11 cellular contexts compared by ENCODE assay signal in genomic region chr6:138989098-138989983, GRCh38. TPM values are rescaled to one million over a fixed set of nuclear protein-coding genes. Genes with fewer than 3 reads are reported as not detected.
A peak's percentile ranks its signal among the peaks of the same experiment; 100 is the strongest.
DNase-seq lines count a peak whose midpoint lies in the region; ATAC-seq and TF ChIP-seq lines count a peak whose summit lies in the region.
"Had no signal": no experiment of that assay in that cellular context is flagged by ENCODE, and none has a peak within 500 bp of the region (broad histone marks: within the 10 kb centered on the region; RNA-seq: fewer than 3 reads in every experiment).

No MANE protein-coding gene starts in this region.

- no peak overlapping the region for H3K4me3 ChIP-seq in prostate gland

- no peak for ATAC-seq in activated CD8-positive, alpha-beta T cell treated with anti-CD3 and anti-CD28 coated beads, Interleukin-2, amount 10 ng/mL, durations not matched to agents 7 days and 5 days
- ATAC-seq in activated CD8-positive, alpha-beta T cell treated with anti-CD3 and anti-CD28 coated beads for 36 hours = no peak
- no peak for ATAC-seq in central memory CD8-positive, alpha-beta T cell (replicated peaks; ENCODE audit: extremely low read depth, poor library complexity, severe bottlenecking)
- ATAC-seq in HG02623 (IDR thresholded peaks at IDR 0.05; ENCODE audit: unreplicated experiment) = no peak

- H3K27ac Mint-ChIP-seq in activated CD8-positive, alpha-beta T cell treated with anti-CD3 and anti-CD28 coated beads, Interleukin-2, amount 10 ng/mL, durations not matched to agents 7 days and 5 days = no peak overlapping the region
- no peak overlapping the region for H3K27ac Mint-ChIP-seq in activated CD8-positive, alpha-beta T cell treated with anti-CD3 and anti-CD28 coated beads for 36 hours
- H3K27ac Mint-ChIP-seq in central memory CD8-positive, alpha-beta T cell (ENCODE audit: low read depth) = peak overlapping the region; percentile 87

- no peaks in the 10 kb centered on the region for H3K4me1 ChIP-seq in prostate gland (replicated peaks)

- no peaks in the 10 kb centered on the region for H3K36me3 ChIP-seq in prostate gland
- H3K36me3 ChIP-seq: neutrophil had no signal

- no peak for TF ChIP-seq CTCF in activated CD8-positive, alpha-beta T cell treated with anti-CD3 and anti-CD28 coated beads for 36 hours (IDR thresholded peaks at IDR 0.05)
- TF ChIP-seq CTCF in prostate gland (IDR thresholded peaks at IDR 0.05) = no peak

- H3K9me3 Mint-ChIP-seq in activated CD8-positive, alpha-beta T cell treated with anti-CD3 and anti-CD28 coated beads, Interleukin-2, amount 10 ng/mL, durations not matched to agents 7 days and 5 days (ENCODE audit: insufficient read depth) = no peaks in the 10 kb centered on the region
- no peaks in the 10 kb centered on the region for H3K9me3 Mint-ChIP-seq in activated CD8-positive, alpha-beta T cell treated with anti-CD3 and anti-CD28 coated beads for 36 hours
- no peaks in the 10 kb centered on the region for H3K9me3 Mint-ChIP-seq in central memory CD8-positive, alpha-beta T cell

- no peak for TF ChIP-seq POLR2A in prostate gland (IDR thresholded peaks at IDR 0.05)

- no peaks in the 10 kb centered on the region for H3K9me3 ChIP-seq in prostate gland
- H3K9me3 ChIP-seq: neutrophil had no signal

- WGBS in prostate gland = 74% methylated on average over 5 of the region's 5 CpGs

- intact Hi-C loops in activated CD8-positive, alpha-beta T cell treated with anti-CD3 and anti-CD28 coated beads for 36 hours (cut with micrococcal nuclease) = loop anchor here (5.0 kb wide), 2 partner anchors 42 to 172 kb away; no protein-coding TSS in a partner anchor
- intact Hi-C loops in prostate gland (cut with DNase I) = loop anchor here (2.0 to 10.0 kb wide), 2 partner anchors 173 to 375 kb away; no protein-coding TSS in a partner anchor

- H3K36me3 Mint-ChIP-seq in activated CD8-positive, alpha-beta T cell treated with anti-CD3 and anti-CD28 coated beads, Interleukin-2, amount 10 ng/mL, durations not matched to agents 7 days and 5 days (ENCODE audit: low read depth) = no peaks in the 10 kb centered on the region
- H3K36me3 Mint-ChIP-seq in activated CD8-positive, alpha-beta T cell treated with anti-CD3 and anti-CD28 coated beads for 36 hours (ENCODE audit: low read depth) = no peaks in the 10 kb centered on the region
- H3K36me3 Mint-ChIP-seq in central memory CD8-positive, alpha-beta T cell (ENCODE audit: insufficient read depth) = peaks cover 11% of the 10 kb centered on the region

- POLR2A ChIA-PET in activated CD8-positive, alpha-beta T cell treated with anti-CD3 and anti-CD28 coated beads, Interleukin-2, amount 10 ng/mL, durations not matched to agents 7 days and 5 days (lab: Charles Lee) = interaction anchor here (1.1 to 4.5 kb wide), 2 partner anchors 39 to 151 kb away, joined by 3 to 20 read pairs; partner anchors contain the start of gene ABRACL
- POLR2A ChIA-PET in activated CD8-positive, alpha-beta T cell treated with anti-CD3 and anti-CD28 coated beads for 36 hours (lab: Charles Lee) = interaction anchor here (0.6 to 1.3 kb wide), 3 partner anchors 10 to 343 kb away, joined by 3 read pairs; no protein-coding TSS in a partner anchor

- CTCF ChIA-PET in activated CD8-positive, alpha-beta T cell treated with anti-CD3 and anti-CD28 coated beads, Interleukin-2, amount 10 ng/mL, durations not matched to agents 7 days and 5 days (lab: Charles Lee) = interaction anchor here (0.5 to 3.4 kb wide), 18 partner anchors 8 to 381 kb away, joined by 3 to 19 read pairs (median 4); no protein-coding TSS in a partner anchor
- CTCF ChIA-PET in activated CD8-positive, alpha-beta T cell treated with anti-CD3 and anti-CD28 coated beads for 36 hours (lab: Charles Lee) = interaction anchor here (0.7 to 2.2 kb wide), 25 partner anchors 15 to 375 kb away, joined by 3 to 10 read pairs (median 3); no protein-coding TSS in a partner anchor

- DNase-seq in activated CD8-positive, alpha-beta T cell treated with anti-CD3 and anti-CD28 coated beads, Interleukin-2, amount 10 ng/mL, durations not matched to agents 7 days and 5 days = no peak
- no peak for DNase-seq in activated CD8-positive, alpha-beta T cell treated with anti-CD3 and anti-CD28 coated beads for 36 hours
- peak; percentile 62 for DNase-seq in NCI-H345 treated with DMSO at 0.1 percent for 48 hours (lab: John Stamatoyannopoulos, UW; ENCODE audit: unreplicated experiment)
- DNase-seq in central memory CD8-positive, alpha-beta T cell (ENCODE audit: low spot score in 2 of 2) = no peak
- no peak for DNase-seq in prostate gland (ENCODE audit: low spot score)
- no peak for DNase-seq in C1 segment of cervical spinal cord (lab: John Stamatoyannopoulos, UW)
- DNase-seq in kidney glomerular epithelial cell (lab: John Stamatoyannopoulos, UW) = no peak
- DNase-seq: OCI-M1; stimulated activated CD4-positive, alpha-beta T cell treated with anti-CD3 and anti-CD28 coated beads, Interleukin-12 subunit alpha, Interleukin-12 subunit beta, amount 100 ng/mL, for 4 hours had no signal

- H3K4me3 Mint-ChIP-seq in activated CD8-positive, alpha-beta T cell treated with anti-CD3 and anti-CD28 coated beads, Interleukin-2, amount 10 ng/mL, durations not matched to agents 7 days and 5 days = peak overlapping the region; percentile 87
- H3K4me3 Mint-ChIP-seq in activated CD8-positive, alpha-beta T cell treated with anti-CD3 and anti-CD28 coated beads for 36 hours = no peak overlapping the region
- H3K4me3 Mint-ChIP-seq in central memory CD8-positive, alpha-beta T cell = peak overlapping the region; percentile 91

- no peaks in the 10 kb centered on the region for H3K27me3 ChIP-seq in prostate gland (replicated peaks; ENCODE audit: insufficient read depth)
- H3K27me3 ChIP-seq: neutrophil had no signal

- peak overlapping the region; percentile 89 for H3K27ac ChIP-seq in prostate gland

- peaks cover 11% of the 10 kb centered on the region for H3K4me1 Mint-ChIP-seq in activated CD8-positive, alpha-beta T cell treated with anti-CD3 and anti-CD28 coated beads, Interleukin-2, amount 10 ng/mL, durations not matched to agents 7 days and 5 days (ENCODE audit: low read depth)
- H3K4me1 Mint-ChIP-seq in activated CD8-positive, alpha-beta T cell treated with anti-CD3 and anti-CD28 coated beads for 36 hours (ENCODE audit: low read depth) = peaks cover 8% of the 10 kb centered on the region
- H3K4me1 Mint-ChIP-seq in central memory CD8-positive, alpha-beta T cell = peaks cover 8% of the 10 kb centered on the region

- H3K27me3 Mint-ChIP-seq in activated CD8-positive, alpha-beta T cell treated with anti-CD3 and anti-CD28 coated beads, Interleukin-2, amount 10 ng/mL, durations not matched to agents 7 days and 5 days (ENCODE audit: low read depth) = peaks cover 7% of the 10 kb centered on the region
- H3K27me3 Mint-ChIP-seq in activated CD8-positive, alpha-beta T cell treated with anti-CD3 and anti-CD28 coated beads for 36 hours = no peaks in the 10 kb centered on the region
- H3K27me3 Mint-ChIP-seq in central memory CD8-positive, alpha-beta T cell = peaks cover 16% of the 10 kb centered on the region

RNA-seq across cellular contexts. Expression of gene REPS1, which starts 1.3 kb away (rescaled TPM):
- 10 to 100 TPM; 39.2 to 45.2 TPM for total RNA-seq in activated CD8-positive, alpha-beta T cell treated with anti-CD3 and anti-CD28 coated beads, Interleukin-2, amount 10 ng/mL, durations not matched to agents 7 days and 5 days
- 10 to 100 TPM; 44.9 to 46.6 TPM for total RNA-seq in activated CD8-positive, alpha-beta T cell treated with anti-CD3 and anti-CD28 coated beads for 36 hours
- total RNA-seq in prostate gland = 10 to 100 TPM; 38.6 to 97.1 TPM

RNA-seq across cellular contexts. Expression of gene ABRACL, which starts 39.2 kb away (rescaled TPM):
- total RNA-seq in activated CD8-positive, alpha-beta T cell treated with anti-CD3 and anti-CD28 coated beads, Interleukin-2, amount 10 ng/mL, durations not matched to agents 7 days and 5 days = 100 to 1,000 TPM; 124 to 134 TPM
- total RNA-seq in activated CD8-positive, alpha-beta T cell treated with anti-CD3 and anti-CD28 coated beads for 36 hours = 100 to 1,000 TPM; 147 to 155 TPM
- 10 to 100 TPM; 13.0 to 52.8 TPM for total RNA-seq in prostate gland
